Comparison of ENCODE assay signal across 8 cellular contexts in genomic region chr5:144467795-144468194, GRCh38.
DNase-seq lines count a peak whose midpoint lies in the region; ATAC-seq and TF ChIP-seq lines count a peak whose summit lies in the region.

No MANE protein-coding gene starts in this region.

- no peaks in the 10 kb centered on the region for H3K36me3 Mint-ChIP-seq in activated T-helper 2 cell treated with anti-CD3 and anti-CD28 coated beads, Interferon-gamma antibody, Interleukin-2, Interleukin-4, amounts not matched to agents 10 μg/mL and 5 μg/mL and 100 μg/mL, durations not matched to agents 14 hours and 24 hours and 36 hours (ENCODE audit: low read depth)
- H3K36me3 Mint-ChIP-seq in T-cell, result no peaks in the 10 kb centered on the region

- TF ChIP-seq CTCF in WI38 (IDR thresholded peaks at IDR 0.05; ENCODE audit: low read depth, low read length), result peak; percentile 62

- CTCF ChIA-PET in T-cell (lab: Charles Lee), result no interaction called here

- peaks cover 4% of the 10 kb centered on the region for H3K27me3 ChIP-seq in MG63

- H3K36me3 ChIP-seq in MG63, result no peaks in the 10 kb centered on the region

- POLR2A ChIA-PET in T-cell (lab: Charles Lee), result no interaction called here

- H3K9me3 ChIP-seq in MG63, result no peaks in the 10 kb centered on the region

- H3K4me1 Mint-ChIP-seq in activated T-helper 2 cell treated with anti-CD3 and anti-CD28 coated beads, Interferon-gamma antibody, Interleukin-2, Interleukin-4, amounts not matched to agents 10 μg/mL and 5 μg/mL and 100 μg/mL, durations not matched to agents 14 hours and 24 hours and 36 hours (ENCODE audit: low read depth), result no peaks in the 10 kb centered on the region
- H3K4me1 Mint-ChIP-seq in T-cell, result no peaks in the 10 kb centered on the region

- H3K27ac Mint-ChIP-seq in activated T-helper 2 cell treated with anti-CD3 and anti-CD28 coated beads, Interferon-gamma antibody, Interleukin-2, Interleukin-4, amounts not matched to agents 10 μg/mL and 5 μg/mL and 100 μg/mL, durations not matched to agents 14 hours and 24 hours and 36 hours, result no peak overlapping the region
- H3K27ac Mint-ChIP-seq in T-cell, result no peak overlapping the region

- H3K4me3 ChIP-seq in MG63, result no peak overlapping the region
- H3K4me3 ChIP-seq in WI38 (ENCODE audit: low read depth, low read length), result no peak overlapping the region

- no peak overlapping the region for H3K4me3 Mint-ChIP-seq in activated T-helper 2 cell treated with anti-CD3 and anti-CD28 coated beads, Interferon-gamma antibody, Interleukin-2, Interleukin-4, amounts not matched to agents 10 μg/mL and 5 μg/mL and 100 μg/mL, durations not matched to agents 14 hours and 24 hours and 36 hours (ENCODE audit: low read depth)
- no peak overlapping the region for H3K4me3 Mint-ChIP-seq in T-cell

- ATAC-seq in GM18861 (IDR thresholded peaks at IDR 0.05; ENCODE audit: unreplicated experiment) (no peak), T-cell (replicated peaks in 1 of 4) (no peak), GM18511 (IDR thresholded peaks at IDR 0.05; ENCODE audit: unreplicated experiment) (no peak)

- no peaks in the 10 kb centered on the region for H3K27me3 Mint-ChIP-seq in activated T-helper 2 cell treated with anti-CD3 and anti-CD28 coated beads, Interferon-gamma antibody, Interleukin-2, Interleukin-4, amounts not matched to agents 10 μg/mL and 5 μg/mL and 100 μg/mL, durations not matched to agents 14 hours and 24 hours and 36 hours (ENCODE audit: low read depth)
- no peaks in the 10 kb centered on the region for H3K27me3 Mint-ChIP-seq in T-cell

- DNase-seq in DMS153 (lab: John Stamatoyannopoulos, UW) (peak; percentile 13), MG63 (peak; percentile 41), kidney tubule cell (ENCODE audit: low spot score) (peak; percentile 56), T-cell (no peak)
- no peak for DNase-seq in activated T-helper 2 cell treated with anti-CD3 and anti-CD28 coated beads, Interferon-gamma antibody, Interleukin-2, Interleukin-4, amounts not matched to agents 10 μg/mL and 5 μg/mL and 100 μg/mL, durations not matched to agents 14 hours and 24 hours and 36 hours (ENCODE audit: low spot score)

- no peaks in the 10 kb centered on the region for H3K9me3 Mint-ChIP-seq in activated T-helper 2 cell treated with anti-CD3 and anti-CD28 coated beads, Interferon-gamma antibody, Interleukin-2, Interleukin-4, amounts not matched to agents 10 μg/mL and 5 μg/mL and 100 μg/mL, durations not matched to agents 14 hours and 24 hours and 36 hours
- H3K9me3 Mint-ChIP-seq in T-cell, result peaks cover 0 to 12% (median 0%) of the 10 kb centered on the region in 3 donors

- intact Hi-C loops in activated T-helper 2 cell treated with anti-CD3 and anti-CD28 coated beads, Interferon-gamma antibody, Interleukin-2, Interleukin-4, amounts not matched to agents 10 μg/mL and 5 μg/mL and 100 μg/mL, durations not matched to agents 14 hours and 24 hours and 36 hours (cut with micrococcal nuclease), result no loop called here

Comparison
In these comparisons a context has a peak if more than half of its experiments do, and no peak if none do; other contexts are left out.
1. DNase-seq: peak in DMS153 (single experiment), MG63 (single experiment) and kidney tubule cell (single experiment); none in activated T-helper 2 cell treated with anti-CD3 and anti-CD28 coated beads, Interferon-gamma antibody, Interleukin-2, Interleukin-4, amounts not matched to agents 10 μg/mL and 5 μg/mL and 100 μg/mL, durations not matched to agents 14 hours and 24 hours and 36 hours (single experiment) and T-cell (0 of 34).